ENCODE assay signal across 17 cellular contexts in the genomic region with DNA sequence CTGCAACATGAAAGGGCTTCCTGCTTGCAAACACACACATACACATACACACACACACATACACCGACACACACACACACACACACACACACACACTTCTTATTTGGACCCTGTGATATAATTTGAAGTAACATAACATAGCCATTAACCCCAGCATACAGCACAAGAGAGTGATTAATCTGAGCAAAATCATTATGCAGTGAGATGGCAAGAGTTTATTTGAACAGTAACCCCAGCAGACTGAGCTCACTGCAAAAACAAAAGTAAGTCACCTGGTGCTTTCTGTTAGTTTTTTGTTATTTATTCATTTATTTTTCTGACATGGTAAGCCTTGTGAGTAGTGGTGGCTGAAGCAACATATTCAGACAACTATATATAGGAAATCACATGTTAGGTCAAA.
"Had no signal": no experiment of that assay in that cellular context is flagged by ENCODE, and none has a peak within 500 bp of the region (broad histone marks: within the 10 kb centered on the region; RNA-seq: fewer than 3 reads in every experiment).

No MANE protein-coding gene starts in this region.

- H3K4me1 Mint-ChIP-seq: activated naive CD8-positive, alpha-beta T cell treated with anti-CD3 and anti-CD28 coated beads, Interleukin-2, amount 50 U/mL, for 24 hours had no signal

- H3K9me3 Mint-ChIP-seq: activated naive CD8-positive, alpha-beta T cell treated with anti-CD3 and anti-CD28 coated beads, Interleukin-2, amount 50 U/mL, for 24 hours had no signal

- DNase-seq: activated CD4-positive, alpha-beta T cell treated with anti-CD3 and anti-CD28 coated beads, Interleukin-2, amount 50 U/mL, for 48 hours; activated naive CD4-positive, alpha-beta T cell treated with anti-CD3 and anti-CD28 coated beads for 36 hours; activated naive CD8-positive, alpha-beta T cell treated with anti-CD3 and anti-CD28 coated beads, Interleukin-2, amount 50 U/mL, for 24 hours; activated T-cell treated with anti-CD3 and anti-CD28 coated beads, Interleukin-2, amount 50 U/mL, for 1 hour; cerebellar nuclear complex; effector CD8-positive, alpha-beta T cell; foreskin fibroblast; mesendoderm; right cardiac atrium; small intestine; stimulated activated CD4-positive, alpha-beta T cell treated with anti-CD3 and anti-CD28 coated beads, Interleukin-4, amount 100 ng/mL, for 4 hours; stimulated activated CD8-positive, alpha-beta memory T cell treated with anti-CD3 and anti-CD28 coated beads, Interleukin-4, amount 100 ng/mL, for 48 hours; stimulated activated naive CD8-positive, alpha-beta T cell treated with anti-CD3 and anti-CD28 coated beads, Interleukin-15, Interleukin-2, amounts not matched to agents 100 U/mL and 50 U/mL, for 24 hours; transverse colon; WERI-Rb-1 had no signal

- H3K27me3 Mint-ChIP-seq: activated naive CD8-positive, alpha-beta T cell treated with anti-CD3 and anti-CD28 coated beads, Interleukin-2, amount 50 U/mL, for 24 hours; natural killer cell treated with Interleukin-12 subunit alpha and Interleukin-12 subunit beta and Interleukin-15 and Interleukin-18, amount 100 ng/mL, for 72 hours had no signal

- H3K4me3 Mint-ChIP-seq: activated naive CD4-positive, alpha-beta T cell treated with anti-CD3 and anti-CD28 coated beads for 36 hours; activated naive CD8-positive, alpha-beta T cell treated with anti-CD3 and anti-CD28 coated beads, Interleukin-2, amount 50 U/mL, for 24 hours; natural killer cell treated with Interleukin-12 subunit alpha and Interleukin-12 subunit beta and Interleukin-15 and Interleukin-18, amount 100 ng/mL, for 72 hours had no signal

- H3K27ac Mint-ChIP-seq: activated naive CD4-positive, alpha-beta T cell treated with anti-CD3 and anti-CD28 coated beads for 36 hours; activated naive CD8-positive, alpha-beta T cell treated with anti-CD3 and anti-CD28 coated beads, Interleukin-2, amount 50 U/mL, for 24 hours; activated T-helper 2 cell treated with anti-CD3 and anti-CD28 coated beads, Interferon-gamma antibody, Interleukin-2, Interleukin-4, amounts not matched to agents 10 μg/mL and 5 μg/mL and 100 μg/mL, durations not matched to agents 14 hours and 24 hours and 36 hours; natural killer cell treated with Interleukin-12 subunit alpha and Interleukin-12 subunit beta and Interleukin-15 and Interleukin-18, amount 100 ng/mL, for 72 hours had no signal

- ATAC-seq: activated naive CD8-positive, alpha-beta T cell treated with anti-CD3 and anti-CD28 coated beads, Interleukin-2, amount 50 U/mL, for 24 hours; natural killer cell treated with Interleukin-12 subunit alpha and Interleukin-12 subunit beta and Interleukin-15 and Interleukin-18, amount 100 ng/mL, for 72 hours; right cardiac atrium; stimulated activated naive CD8-positive, alpha-beta T cell treated with anti-CD3 and anti-CD28 coated beads, Interleukin-15, Interleukin-2, amounts not matched to agents 100 U/mL and 50 U/mL, for 24 hours had no signal
